Comparison of ENCODE assay signal across 4 cellular contexts in genomic region chr12:4404877-4405637, GRCh38. TPM values are rescaled to one million over a fixed set of nuclear protein-coding genes. Genes with fewer than 3 reads are reported as not detected.
"Had no signal": no experiment of that assay in that cellular context is flagged by ENCODE, and none has a peak within 500 bp of the region (broad histone marks: within the 10 kb centered on the region; RNA-seq: fewer than 3 reads in every experiment).

No MANE protein-coding gene starts in this region.

RNA-seq across cellular contexts. Expression of gene FGF23, which starts 25.5 kb away (rescaled TPM):
- total RNA-seq: HT-29 had no signal

RNA-seq across cellular contexts. Expression of gene FGF6, which starts 40.6 kb away (rescaled TPM):
- total RNA-seq: GM23338, H1, H9, HT-29 had no signal
